8 cellular contexts compared by ENCODE assay signal in genomic region chr14:101927859-101928258, GRCh38. TPM values are rescaled to one million over a fixed set of nuclear protein-coding genes. Genes with fewer than 3 reads are reported as not detected.
DNase-seq lines count a peak whose midpoint lies in the region; ATAC-seq, FAIRE-seq and TF ChIP-seq lines count a peak whose summit lies in the region.

No MANE protein-coding gene starts in this region.

- H3K4me1 Mint-ChIP-seq in natural killer cell, result peaks cover 5 to 8% of the 10 kb centered on the region in 2 donors
- no peaks in the 10 kb centered on the region for H3K4me1 Mint-ChIP-seq in CD8-positive, alpha-beta T cell (ENCODE audit: low read depth)

- H3K27me3 Mint-ChIP-seq in natural killer cell (ENCODE audit: low read depth in 2 of 2), result no peaks in the 10 kb centered on the region
- H3K27me3 Mint-ChIP-seq in CD8-positive, alpha-beta T cell (ENCODE audit: low read depth), result no peaks in the 10 kb centered on the region

- peak in 2 of 3 donors; percentile 36 to 54 for ATAC-seq in natural killer cell
- no peak for ATAC-seq in CD8-positive, alpha-beta T cell

- H3K4me3 Mint-ChIP-seq in natural killer cell, result no peak overlapping the region
- no peak overlapping the region for H3K4me3 Mint-ChIP-seq in CD8-positive, alpha-beta T cell

- FAIRE-seq in GM19239 (lab: Jason Lieb, UNC), result no peak

- H3K27ac Mint-ChIP-seq in natural killer cell, result peak overlapping the region; percentile 63 to 67
- H3K27ac Mint-ChIP-seq in CD8-positive, alpha-beta T cell, result no peak overlapping the region

- CTCF ChIA-PET in AG04450 (lab: Charles Lee), result interaction anchor here (1.0 kb wide), 1 partner anchor 157 kb away, joined by 4 read pairs; no protein-coding TSS in a partner anchor
- CTCF ChIA-PET in CD8-positive, alpha-beta T cell (lab: Charles Lee), result no interaction called here

- TF ChIP-seq CTCF in AG04450 (IDR thresholded peaks at IDR 0.05; ENCODE audit: low read depth, low read length) (no peak), natural killer cell (IDR thresholded peaks at IDR 0.05) (no peak)
- TF ChIP-seq CTCF in CD8-positive, alpha-beta T cell (IDR thresholded peaks at IDR 0.05), result no peak

- intact Hi-C loops in natural killer cell (cut with micrococcal nuclease), result no loop called here
- intact Hi-C loops in CD8-positive, alpha-beta T cell (cut with DNase I, micrococcal nuclease), result no loop called here

- H3K4me3 ChIP-seq in AG04450 (ENCODE audit: low read depth, low read length) (no peak overlapping the region), MG63 (no peak overlapping the region)
- H3K4me3 ChIP-seq in CD8-positive, alpha-beta T cell (ENCODE audit: low read depth, low read length), result no peak overlapping the region

- H3K27me3 ChIP-seq in AG04450 (ENCODE audit: control insufficient read depth, insufficient read depth, low read length) (no peaks in the 10 kb centered on the region), MG63 (no peaks in the 10 kb centered on the region)
- H3K27me3 ChIP-seq in CD8-positive, alpha-beta T cell (ENCODE audit: insufficient read depth, low read length), result no peaks in the 10 kb centered on the region

- H3K36me3 Mint-ChIP-seq in natural killer cell, result no peaks in the 10 kb centered on the region
- H3K36me3 Mint-ChIP-seq in CD8-positive, alpha-beta T cell, result peaks cover 50% of the 10 kb centered on the region

- H3K27ac ChIP-seq in AG04450 (ENCODE audit: low read depth, low read length), result no peak overlapping the region
- no peak overlapping the region for H3K27ac ChIP-seq in CD8-positive, alpha-beta T cell (ENCODE audit: low read depth, low read length)

- no peaks in the 10 kb centered on the region; the same call in 1 of the 2 replicates for H3K9me3 ChIP-seq in AG04450 (ENCODE audit: control insufficient read depth, insufficient read depth, low read length)
- H3K9me3 ChIP-seq in MG63, result no peaks in the 10 kb centered on the region
- H3K9me3 ChIP-seq in CD8-positive, alpha-beta T cell (ENCODE audit: low read length), result no peaks in the 10 kb centered on the region

- peak; percentile 93 for DNase-seq in AG04450 (ENCODE audit: low read depth, low spot score)
- peak; percentile 11 for DNase-seq in MG63
- peak; percentile 97 for DNase-seq in dedifferentiated amniotic fluid mesenchymal stem cell (ENCODE audit: extremely low spot score)
- DNase-seq in natural killer cell, result no peak
- no peak for DNase-seq in NCI-H1417 (lab: John Stamatoyannopoulos, UW)
- no peak for DNase-seq in CD8-positive, alpha-beta T cell
- DNase-seq in COR-L47 (lab: John Stamatoyannopoulos, UW), result no peak
- DNase-seq in GM19239 (ENCODE audit: insufficient read length, low spot score), result no peak

- H3K4me1 ChIP-seq in CD8-positive, alpha-beta T cell (ENCODE audit: insufficient read depth, low read length), result no peaks in the 10 kb centered on the region

- POLR2A ChIA-PET in AG04450 (lab: Yijun Ruan, JAX), result interaction anchor here (1.6 kb wide), 1 partner anchor 19 kb away, joined by 5 read pairs; no protein-coding TSS in a partner anchor
- POLR2A ChIA-PET in CD8-positive, alpha-beta T cell (lab: Charles Lee), result no interaction called here

- H3K36me3 ChIP-seq in MG63, result no peaks in the 10 kb centered on the region
- peaks cover 19% of the 10 kb centered on the region for H3K36me3 ChIP-seq in CD8-positive, alpha-beta T cell (ENCODE audit: insufficient read depth, low read length)

- no peaks in the 10 kb centered on the region for H3K9me3 Mint-ChIP-seq in natural killer cell
- H3K9me3 Mint-ChIP-seq in CD8-positive, alpha-beta T cell, result no peaks in the 10 kb centered on the region

RNA-seq across cellular contexts. Expression of gene DYNC1H1, which starts 36.5 kb away (rescaled TPM):
- polyA plus RNA-seq in AG04450 (2011; rRNA removed), result 189 and 300 TPM in 2 replicates
- polyA minus RNA-seq in AG04450 (2011; rRNA and poly(A)+ RNA removed), result 792 and 915 TPM in 2 replicates
- 108 and 146 TPM in 2 replicates for total RNA-seq in MG63 (2014; rRNA removed; shearing (Covaris generic); ENCODE audit: low replicate concordance)
- 100 to 1,000 TPM; 313 to 381 (median 349) TPM for total RNA-seq in natural killer cell
- 100 to 1,000 TPM; 359 TPM for total RNA-seq in CD8-positive, alpha-beta T cell

Comparison
In these comparisons a context has a peak if more than half of its experiments do, and no peak if none do; other contexts are left out.
1. DNase-seq: peak in AG04450 (single experiment), MG63 (single experiment) and dedifferentiated amniotic fluid mesenchymal stem cell (single experiment); none in natural killer cell (single experiment), NCI-H1417 (0 of 3), CD8-positive, alpha-beta T cell (0 of 7), COR-L47 (single experiment) and GM19239 (single experiment).